ENCODE assay signal across 31 cellular contexts in the genomic region with DNA sequence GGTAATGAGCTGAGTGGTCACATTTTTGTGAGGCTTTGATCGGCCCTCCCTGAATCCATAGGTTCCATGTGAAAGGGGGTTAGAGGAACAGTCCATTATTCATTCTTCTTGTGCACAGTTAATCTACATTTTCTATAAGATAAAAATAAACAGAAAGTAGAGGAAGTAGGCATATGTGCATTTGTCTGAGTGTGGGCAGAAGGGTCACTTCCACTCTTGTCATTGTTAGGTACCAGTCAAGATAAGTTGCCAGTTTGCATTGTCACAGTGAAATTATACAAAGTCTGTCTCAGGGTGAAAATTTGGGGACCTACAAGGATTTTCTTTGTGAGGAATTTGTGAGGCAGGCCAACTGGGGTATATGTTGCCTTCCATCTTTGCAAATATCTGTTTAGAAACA. TPM values are rescaled to one million over a fixed set of nuclear protein-coding genes. Genes with fewer than 3 reads are reported as not detected.
"Had no signal": no experiment of that assay in that cellular context is flagged by ENCODE, and none has a peak within 500 bp of the region (broad histone marks: within the 10 kb centered on the region; RNA-seq: fewer than 3 reads in every experiment).

No MANE protein-coding gene starts in this region.

- H3K4me3 Mint-ChIP-seq: activated B cell treated with CpG ODN at 0.5 μM for 24 hours; activated CD8-positive, alpha-beta memory T cell treated with anti-CD3 and anti-CD28 coated beads, Interleukin-2, amount 10 ng/mL, durations not matched to agents 7 days and 5 days; activated CD8-positive, alpha-beta T cell treated with anti-CD3 and anti-CD28 coated beads for 36 hours; activated naive CD8-positive, alpha-beta T cell; central memory CD8-positive, alpha-beta T cell; nephron progenitor cell; stimulated activated naive B cell treated with anti-CD40 and anti-IgM and Interleukin-4, amounts not matched to agents 10 μg/mL and 1 μg/mL and 100 μg/mL, for 72 hours had no signal

- H3K36me3 Mint-ChIP-seq: activated naive CD8-positive, alpha-beta T cell had no signal

- H3K4me1 ChIP-seq: psoas muscle had no signal

- H3K27ac Mint-ChIP-seq: activated B cell treated with CpG ODN at 0.5 μM for 24 hours; activated CD8-positive, alpha-beta memory T cell treated with anti-CD3 and anti-CD28 coated beads, Interleukin-2, amount 10 ng/mL, durations not matched to agents 7 days and 5 days; activated CD8-positive, alpha-beta T cell treated with anti-CD3 and anti-CD28 coated beads for 36 hours; activated naive CD8-positive, alpha-beta T cell; nephron progenitor cell; stimulated activated naive B cell treated with anti-CD40 and anti-IgM and Interleukin-4, amounts not matched to agents 10 μg/mL and 1 μg/mL and 100 μg/mL, for 72 hours had no signal

- H3K9me3 ChIP-seq: pancreas, psoas muscle, sigmoid colon, suprapubic skin, tibial nerve had no signal

- ATAC-seq: activated CD8-positive, alpha-beta memory T cell treated with anti-CD3 and anti-CD28 coated beads, Interleukin-2, amount 10 ng/mL, durations not matched to agents 7 days and 5 days; activated CD8-positive, alpha-beta T cell treated with anti-CD3 and anti-CD28 coated beads for 36 hours; left ventricle myocardium superior; pancreas; psoas muscle had no signal

- H3K27me3 ChIP-seq: pancreas, sigmoid colon, suprapubic skin, tibial nerve had no signal

- DNase-seq: activated B cell treated with CpG ODN at 0.5 μM for 24 hours; activated CD4-positive, alpha-beta T cell treated with anti-CD3 and anti-CD28 coated beads, Interleukin-2, amount 50 U/mL, for 1 hour; activated CD8-positive, alpha-beta memory T cell treated with anti-CD3 and anti-CD28 coated beads, Interleukin-2, amount 10 ng/mL, durations not matched to agents 7 days and 5 days; activated CD8-positive, alpha-beta T cell treated with anti-CD3 and anti-CD28 coated beads for 36 hours; activated effector memory CD4-positive, alpha-beta T cell treated with Interleukin-2 at 50 U/mL for 16 hours; activated naive CD4-positive, alpha-beta T cell treated with Interleukin-2 at 50 U/mL for 16 hours; activated T-cell treated with anti-CD3 and anti-CD28 coated beads for 4 hours; anterior cingulate cortex; dermis blood vessel endothelial cell; effector CD8-positive, alpha-beta T cell; glutamatergic neuron; islet precursor cell; left ventricle myocardium superior; naive B cell; nephron progenitor cell; nucleus accumbens; pancreas; psoas muscle; sigmoid colon; small intestine; stimulated activated CD4-positive, alpha-beta T cell treated with anti-CD3 and anti-CD28 coated beads, Interleukin-1b, Interleukin-23, amount 100 ng/mL, for 48 hours; stimulated activated CD4-positive, alpha-beta T cell treated with anti-CD3 and anti-CD28 coated beads, Interleukin-4, amount 100 ng/mL, for 4 hours; stimulated activated CD8-positive, alpha-beta memory T cell treated with anti-CD3 and anti-CD28 coated beads, Interleukin-4, amount 100 ng/mL, for 48 hours; stimulated activated naive B cell treated with anti-CD40 and anti-IgM and Interleukin-4, amounts not matched to agents 10 μg/mL and 1 μg/mL and 100 μg/mL, for 72 hours; T-helper 9 cell had no signal

- H3K27ac ChIP-seq: pancreas, psoas muscle, sigmoid colon, suprapubic skin, tibial nerve had no signal

- H3K9me3 Mint-ChIP-seq: central memory CD8-positive, alpha-beta T cell had no signal

- H3K4me3 ChIP-seq: pancreas, psoas muscle, sigmoid colon, suprapubic skin, tibial nerve had no signal

- H3K36me3 ChIP-seq: pancreas, sigmoid colon, suprapubic skin, tibial nerve had no signal

RNA-seq across cellular contexts. Expression of a gene that starts 4.6 kb away (rescaled TPM):
- total RNA-seq: activated B cell treated with CpG ODN at 0.5 μM for 24 hours, epithelial cell of proximal tubule had no signal

RNA-seq across cellular contexts. Expression of a gene that starts 45.7 kb away (rescaled TPM):
- total RNA-seq: bronchial epithelial cell had no signal
